ENCODE assay signal across 1 cellular context in the genomic region with DNA sequence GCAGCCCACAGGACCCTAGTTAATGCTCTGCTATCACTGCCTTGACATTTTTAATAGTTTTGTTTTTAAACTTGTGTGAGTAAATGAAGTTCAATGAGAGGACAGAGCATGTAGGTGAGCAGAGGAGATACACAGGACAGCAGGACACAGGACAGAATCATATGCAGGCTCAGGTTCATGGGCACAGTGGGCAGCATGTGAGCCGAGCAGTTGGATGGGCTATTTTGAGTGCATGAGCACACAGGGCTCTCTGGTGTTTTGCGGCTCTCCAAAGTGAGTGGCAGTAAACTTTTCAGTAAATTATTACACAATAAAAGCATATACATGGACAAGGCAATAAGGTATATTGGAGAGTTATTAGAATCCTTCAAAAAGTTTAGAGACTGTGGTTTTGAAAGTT.
TF ChIP-seq lines count a peak whose summit lies in the region.

No MANE protein-coding gene starts in this region.

TF ChIP-seq in WTC11, 78 proteins besides CTCF, POLR2A, EP300 and RAD21 (continued from another document):
- TF ChIP-seq HMGXB4 (CRISPR knock-in tag; IDR thresholded peaks at IDR 0.05), result no peak
- no peak for TF ChIP-seq ZNF532 (CRISPR knock-in tag; IDR thresholded peaks at IDR 0.05; ENCODE audit: borderline replicate concordance)
- TF ChIP-seq JUN (CRISPR knock-in tag; IDR thresholded peaks at IDR 0.05), result no peak
- TF ChIP-seq, protein P1, sequence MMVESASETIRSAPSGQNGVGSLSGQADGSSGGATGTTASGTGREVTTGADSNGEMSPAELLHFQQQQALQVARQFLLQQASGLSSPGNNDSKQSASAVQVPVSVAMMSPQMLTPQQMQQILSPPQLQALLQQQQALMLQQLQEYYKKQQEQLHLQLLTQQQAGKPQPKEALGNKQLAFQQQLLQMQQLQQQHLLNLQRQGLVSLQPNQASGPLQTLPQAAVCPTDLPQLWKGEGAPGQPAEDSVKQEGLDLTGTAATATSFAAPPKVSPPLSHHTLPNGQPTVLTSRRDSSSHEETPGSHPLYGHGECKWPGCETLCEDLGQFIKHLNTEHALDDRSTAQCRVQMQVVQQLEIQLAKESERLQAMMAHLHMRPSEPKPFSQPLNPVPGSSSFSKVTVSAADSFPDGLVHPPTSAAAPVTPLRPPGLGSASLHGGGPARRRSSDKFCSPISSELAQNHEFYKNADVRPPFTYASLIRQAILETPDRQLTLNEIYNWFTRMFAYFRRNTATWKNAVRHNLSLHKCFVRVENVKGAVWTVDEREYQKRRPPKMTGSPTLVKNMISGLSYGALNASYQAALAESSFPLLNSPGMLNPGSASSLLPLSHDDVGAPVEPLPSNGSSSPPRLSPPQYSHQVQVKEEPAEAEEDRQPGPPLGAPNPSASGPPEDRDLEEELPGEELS (CRISPR knock-in tag; IDR thresholded peaks at IDR 0.05), result no peak
- TF ChIP-seq, protein P2, sequence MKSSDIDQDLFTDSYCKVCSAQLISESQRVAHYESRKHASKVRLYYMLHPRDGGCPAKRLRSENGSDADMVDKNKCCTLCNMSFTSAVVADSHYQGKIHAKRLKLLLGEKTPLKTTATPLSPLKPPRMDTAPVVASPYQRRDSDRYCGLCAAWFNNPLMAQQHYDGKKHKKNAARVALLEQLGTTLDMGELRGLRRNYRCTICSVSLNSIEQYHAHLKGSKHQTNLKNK (CRISPR knock-in tag; IDR thresholded peaks at IDR 0.05), result no peak
- TF ChIP-seq FOXJ3 (CRISPR knock-in tag; IDR thresholded peaks at IDR 0.05; ENCODE audit: borderline replicate concordance), result no peak
- TF ChIP-seq TCF7 (CRISPR knock-in tag; IDR thresholded peaks at IDR 0.05; ENCODE audit: low read depth), result no peak
- no peak for TF ChIP-seq GTF2I (CRISPR knock-in tag; conservative IDR thresholded peaks at IDR 0.05)
- TF ChIP-seq USF1 (CRISPR knock-in tag; IDR thresholded peaks at IDR 0.05), result no peak
- TF ChIP-seq, protein P3, sequence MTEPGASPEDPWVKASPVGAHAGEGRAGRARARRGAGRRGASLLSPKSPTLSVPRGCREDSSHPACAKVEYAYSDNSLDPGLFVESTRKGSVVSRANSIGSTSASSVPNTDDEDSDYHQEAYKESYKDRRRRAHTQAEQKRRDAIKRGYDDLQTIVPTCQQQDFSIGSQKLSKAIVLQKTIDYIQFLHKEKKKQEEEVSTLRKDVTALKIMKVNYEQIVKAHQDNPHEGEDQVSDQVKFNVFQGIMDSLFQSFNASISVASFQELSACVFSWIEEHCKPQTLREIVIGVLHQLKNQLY (CRISPR knock-in tag; IDR thresholded peaks at IDR 0.05), result no peak
- no peak for TF ChIP-seq GABPB1 (CRISPR knock-in tag; IDR thresholded peaks at IDR 0.05)
- no peak for TF ChIP-seq HMGA2 (CRISPR knock-in tag; IDR thresholded peaks at IDR 0.05)
TF ChIP-seq in WTC11: peak in this region for 0.
